ENCODE assay signal across 1 cellular context in genomic region chr2:38653715-38654494, GRCh38.
A peak's percentile ranks its signal among the peaks of the same experiment; 100 is the strongest.
TF ChIP-seq lines count a peak whose summit lies in the region.

No MANE protein-coding gene starts in this region.

TF ChIP-seq in HepG2, 621 proteins besides CTCF, POLR2A, EP300 and RAD21 (continued from another document and continues in another):
- TF ChIP-seq, protein P1, sequence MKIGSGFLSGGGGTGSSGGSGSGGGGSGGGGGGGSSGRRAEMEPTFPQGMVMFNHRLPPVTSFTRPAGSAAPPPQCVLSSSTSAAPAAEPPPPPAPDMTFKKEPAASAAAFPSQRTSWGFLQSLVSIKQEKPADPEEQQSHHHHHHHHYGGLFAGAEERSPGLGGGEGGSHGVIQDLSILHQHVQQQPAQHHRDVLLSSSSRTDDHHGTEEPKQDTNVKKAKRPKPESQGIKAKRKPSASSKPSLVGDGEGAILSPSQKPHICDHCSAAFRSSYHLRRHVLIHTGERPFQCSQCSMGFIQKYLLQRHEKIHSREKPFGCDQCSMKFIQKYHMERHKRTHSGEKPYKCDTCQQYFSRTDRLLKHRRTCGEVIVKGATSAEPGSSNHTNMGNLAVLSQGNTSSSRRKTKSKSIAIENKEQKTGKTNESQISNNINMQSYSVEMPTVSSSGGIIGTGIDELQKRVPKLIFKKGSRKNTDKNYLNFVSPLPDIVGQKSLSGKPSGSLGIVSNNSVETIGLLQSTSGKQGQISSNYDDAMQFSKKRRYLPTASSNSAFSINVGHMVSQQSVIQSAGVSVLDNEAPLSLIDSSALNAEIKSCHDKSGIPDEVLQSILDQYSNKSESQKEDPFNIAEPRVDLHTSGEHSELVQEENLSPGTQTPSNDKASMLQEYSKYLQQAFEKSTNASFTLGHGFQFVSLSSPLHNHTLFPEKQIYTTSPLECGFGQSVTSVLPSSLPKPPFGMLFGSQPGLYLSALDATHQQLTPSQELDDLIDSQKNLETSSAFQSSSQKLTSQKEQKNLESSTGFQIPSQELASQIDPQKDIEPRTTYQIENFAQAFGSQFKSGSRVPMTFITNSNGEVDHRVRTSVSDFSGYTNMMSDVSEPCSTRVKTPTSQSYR (CRISPR knock-in tag; IDR thresholded peaks at IDR 0.05; ENCODE audit: borderline replicate concordance): peak; percentile 53; the same call in 1 of the 2 replicates
- TF ChIP-seq, protein P2, sequence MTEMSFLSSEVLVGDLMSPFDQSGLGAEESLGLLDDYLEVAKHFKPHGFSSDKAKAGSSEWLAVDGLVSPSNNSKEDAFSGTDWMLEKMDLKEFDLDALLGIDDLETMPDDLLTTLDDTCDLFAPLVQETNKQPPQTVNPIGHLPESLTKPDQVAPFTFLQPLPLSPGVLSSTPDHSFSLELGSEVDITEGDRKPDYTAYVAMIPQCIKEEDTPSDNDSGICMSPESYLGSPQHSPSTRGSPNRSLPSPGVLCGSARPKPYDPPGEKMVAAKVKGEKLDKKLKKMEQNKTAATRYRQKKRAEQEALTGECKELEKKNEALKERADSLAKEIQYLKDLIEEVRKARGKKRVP (CRISPR knock-in tag; IDR thresholded peaks at IDR 0.05): no peak
- TF ChIP-seq MTA3 (CRISPR knock-in tag; IDR thresholded peaks at IDR 0.05) (no peak), KLF6 (CRISPR knock-in tag; IDR thresholded peaks at IDR 0.05) (0 out of 2 replicates have a peak, but pooled peaks have one; percentile 49), EEA1 (CRISPR knock-in tag; IDR thresholded peaks at IDR 0.05; ENCODE audit: borderline replicate concordance) (0 out of 2 replicates have a peak, but pooled peaks have one; percentile 36), ZNF674 (CRISPR knock-in tag; IDR thresholded peaks at IDR 0.05; ENCODE audit: low read depth) (no peak), TBX3 (IDR thresholded peaks at IDR 0.05; ENCODE audit: borderline replicate concordance) (no peak), THRA (CRISPR knock-in tag; IDR thresholded peaks at IDR 0.05; ENCODE audit: borderline replicate concordance) (peak; percentile 57; the same call in 1 of the 2 replicates), KDM6A (CRISPR knock-in tag; IDR thresholded peaks at IDR 0.05; ENCODE audit: low read depth) (0 out of 2 replicates have a peak, but pooled peaks have one; percentile 39), ATF5 (CRISPR knock-in tag; IDR thresholded peaks at IDR 0.05; ENCODE audit: low read depth) (no peak), WIZ (CRISPR knock-in tag; IDR thresholded peaks at IDR 0.05) (peak; percentile 86), ETV6 (CRISPR knock-in tag; conservative IDR thresholded peaks at IDR 0.05) (no peak), PRDM4 (CRISPR knock-in tag; IDR thresholded peaks at IDR 0.05; ENCODE audit: borderline replicate concordance) (no peak), BRCA1 (CRISPR knock-in tag; IDR thresholded peaks at IDR 0.05) (no peak), KAT7 (CRISPR knock-in tag; IDR thresholded peaks at IDR 0.05; ENCODE audit: borderline replicate concordance) (0 out of 2 replicates have a peak, but pooled peaks have one; percentile 71), ZNF510 (CRISPR knock-in tag; IDR thresholded peaks at IDR 0.05; ENCODE audit: low read depth) (no peak), ZFP36L1 (CRISPR knock-in tag; IDR thresholded peaks at IDR 0.05) (no peak), ZNF446 (CRISPR knock-in tag; IDR thresholded peaks at IDR 0.05) (no peak), ISL2 (CRISPR knock-in tag; IDR thresholded peaks at IDR 0.05) (peak; percentile 13; the same call in 1 of the 2 replicates), RNF2 (conservative IDR thresholded peaks at IDR 0.05; ENCODE audit: low read depth) (peak; percentile 43; the same call in 1 of the 2 replicates), HOMEZ (CRISPR knock-in tag; IDR thresholded peaks at IDR 0.05; ENCODE audit: low read depth) (0 out of 2 replicates have a peak, but pooled peaks have one; percentile 17), MED8 (CRISPR knock-in tag; IDR thresholded peaks at IDR 0.05; ENCODE audit: insufficient replicate concordance) (no peak), DRAP1 (CRISPR knock-in tag; IDR thresholded peaks at IDR 0.05) (peak; percentile 60), ZNF740 (CRISPR knock-in tag; IDR thresholded peaks at IDR 0.05) (no peak), NCOA5 (CRISPR knock-in tag; IDR thresholded peaks at IDR 0.05) (no peak), ZNF782 (CRISPR knock-in tag; IDR thresholded peaks at IDR 0.05; ENCODE audit: borderline replicate concordance) (no peak; the same call in 1 of the 2 replicates), PITX1 (CRISPR knock-in tag; IDR thresholded peaks at IDR 0.05) (peak; percentile 51; the same call in 1 of the 2 replicates), ZNF720 (CRISPR knock-in tag; IDR thresholded peaks at IDR 0.05) (no peak), MXI1 (IDR thresholded peaks at IDR 0.05; ENCODE audit: borderline replicate concordance, low read depth, low read length) (no peak), TARDBP (CRISPR knock-in tag; IDR thresholded peaks at IDR 0.05) (no peak; the same call in 1 of the 2 replicates), BORCS8-MEF2B (CRISPR knock-in tag; IDR thresholded peaks at IDR 0.05) (no peak; the same call in 1 of the 2 replicates), MYPOP (CRISPR knock-in tag; IDR thresholded peaks at IDR 0.05) (peak; percentile 65; the same call in 1 of the 2 replicates), MTA1 (CRISPR knock-in tag; IDR thresholded peaks at IDR 0.05; ENCODE audit: borderline replicate concordance) (peak; percentile 68; the same call in 1 of the 2 replicates)
- TF ChIP-seq, protein P3, sequence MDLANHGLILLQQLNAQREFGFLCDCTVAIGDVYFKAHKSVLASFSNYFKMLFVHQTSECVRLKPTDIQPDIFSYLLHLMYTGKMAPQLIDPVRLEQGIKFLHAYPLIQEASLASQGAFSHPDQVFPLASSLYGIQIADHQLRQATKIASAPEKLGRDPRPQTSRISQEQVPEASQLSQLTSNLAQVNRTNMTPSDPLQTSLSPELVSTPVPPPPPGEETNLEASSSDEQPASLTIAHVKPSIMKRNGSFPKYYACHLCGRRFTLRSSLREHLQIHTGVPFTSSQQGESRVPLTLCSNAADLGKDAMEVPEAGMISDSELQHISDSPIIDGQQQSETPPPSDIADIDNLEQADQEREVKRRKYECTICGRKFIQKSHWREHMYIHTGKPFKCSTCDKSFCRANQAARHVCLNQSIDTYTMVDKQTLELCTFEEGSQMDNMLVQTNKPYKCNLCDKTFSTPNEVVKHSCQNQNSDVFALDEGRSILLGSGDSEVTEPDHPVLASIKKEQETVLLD (CRISPR knock-in tag; IDR thresholded peaks at IDR 0.05; ENCODE audit: low read depth): no peak
- TF ChIP-seq, protein P4, sequence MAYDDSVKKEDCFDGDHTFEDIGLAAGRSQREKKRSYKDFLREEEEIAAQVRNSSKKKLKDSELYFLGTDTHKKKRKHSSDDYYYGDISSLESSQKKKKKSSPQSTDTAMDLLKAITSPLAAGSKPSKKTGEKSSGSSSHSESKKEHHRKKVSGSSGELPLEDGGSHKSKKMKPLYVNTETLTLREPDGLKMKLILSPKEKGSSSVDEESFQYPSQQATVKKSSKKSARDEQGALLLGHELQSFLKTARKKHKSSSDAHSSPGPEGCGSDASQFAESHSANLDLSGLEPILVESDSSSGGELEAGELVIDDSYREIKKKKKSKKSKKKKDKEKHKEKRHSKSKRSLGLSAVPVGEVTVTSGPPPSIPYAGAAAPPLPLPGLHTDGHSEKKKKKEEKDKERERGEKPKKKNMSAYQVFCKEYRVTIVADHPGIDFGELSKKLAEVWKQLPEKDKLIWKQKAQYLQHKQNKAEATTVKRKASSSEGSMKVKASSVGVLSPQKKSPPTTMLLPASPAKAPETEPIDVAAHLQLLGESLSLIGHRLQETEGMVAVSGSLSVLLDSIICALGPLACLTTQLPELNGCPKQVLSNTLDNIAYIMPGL (CRISPR knock-in tag; IDR thresholded peaks at IDR 0.05; ENCODE audit: borderline replicate concordance in 1 of 2, low read depth in 1 of 2): 0 out of 4 replicates have a peak, but pooled peaks of 1 of the 2 experiments have one; percentile 68
- TF ChIP-seq, protein P5, sequence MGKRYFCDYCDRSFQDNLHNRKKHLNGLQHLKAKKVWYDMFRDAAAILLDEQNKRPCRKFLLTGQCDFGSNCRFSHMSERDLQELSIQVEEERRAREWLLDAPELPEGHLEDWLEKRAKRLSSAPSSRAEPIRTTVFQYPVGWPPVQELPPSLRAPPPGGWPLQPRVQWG (CRISPR knock-in tag; IDR thresholded peaks at IDR 0.05; ENCODE audit: borderline replicate concordance, low read depth): no peak
- TF ChIP-seq, protein P6, sequence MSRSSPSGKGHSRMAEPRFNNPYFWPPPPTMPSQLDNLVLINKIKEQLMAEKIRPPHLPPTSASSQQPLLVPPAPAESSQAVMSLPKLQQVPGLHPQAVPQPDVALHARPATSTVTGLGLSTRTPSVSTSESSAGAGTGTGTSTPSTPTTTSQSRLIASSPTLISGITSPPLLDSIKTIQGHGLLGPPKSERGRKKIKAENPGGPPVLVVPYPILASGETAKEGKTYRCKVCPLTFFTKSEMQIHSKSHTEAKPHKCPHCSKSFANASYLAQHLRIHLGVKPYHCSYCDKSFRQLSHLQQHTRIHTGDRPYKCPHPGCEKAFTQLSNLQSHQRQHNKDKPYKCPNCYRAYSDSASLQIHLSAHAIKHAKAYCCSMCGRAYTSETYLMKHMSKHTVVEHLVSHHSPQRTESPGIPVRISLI (CRISPR knock-in tag; IDR thresholded peaks at IDR 0.05; ENCODE audit: borderline replicate concordance): peak; percentile 71; the same call in 1 of the 2 replicates
- TF ChIP-seq, protein P7, sequence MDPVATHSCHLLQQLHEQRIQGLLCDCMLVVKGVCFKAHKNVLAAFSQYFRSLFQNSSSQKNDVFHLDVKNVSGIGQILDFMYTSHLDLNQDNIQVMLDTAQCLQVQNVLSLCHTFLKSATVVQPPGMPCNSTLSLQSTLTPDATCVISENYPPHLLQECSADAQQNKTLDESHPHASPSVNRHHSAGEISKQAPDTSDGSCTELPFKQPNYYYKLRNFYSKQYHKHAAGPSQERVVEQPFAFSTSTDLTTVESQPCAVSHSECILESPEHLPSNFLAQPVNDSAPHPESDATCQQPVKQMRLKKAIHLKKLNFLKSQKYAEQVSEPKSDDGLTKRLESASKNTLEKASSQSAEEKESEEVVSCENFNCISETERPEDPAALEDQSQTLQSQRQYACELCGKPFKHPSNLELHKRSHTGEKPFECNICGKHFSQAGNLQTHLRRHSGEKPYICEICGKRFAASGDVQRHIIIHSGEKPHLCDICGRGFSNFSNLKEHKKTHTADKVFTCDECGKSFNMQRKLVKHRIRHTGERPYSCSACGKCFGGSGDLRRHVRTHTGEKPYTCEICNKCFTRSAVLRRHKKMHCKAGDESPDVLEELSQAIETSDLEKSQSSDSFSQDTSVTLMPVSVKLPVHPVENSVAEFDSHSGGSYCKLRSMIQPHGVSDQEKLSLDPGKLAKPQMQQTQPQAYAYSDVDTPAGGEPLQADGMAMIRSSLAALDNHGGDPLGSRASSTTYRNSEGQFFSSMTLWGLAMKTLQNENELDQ (CRISPR knock-in tag; IDR thresholded peaks at IDR 0.05; ENCODE audit: borderline replicate concordance): no peak
